In the genomic region with DNA sequence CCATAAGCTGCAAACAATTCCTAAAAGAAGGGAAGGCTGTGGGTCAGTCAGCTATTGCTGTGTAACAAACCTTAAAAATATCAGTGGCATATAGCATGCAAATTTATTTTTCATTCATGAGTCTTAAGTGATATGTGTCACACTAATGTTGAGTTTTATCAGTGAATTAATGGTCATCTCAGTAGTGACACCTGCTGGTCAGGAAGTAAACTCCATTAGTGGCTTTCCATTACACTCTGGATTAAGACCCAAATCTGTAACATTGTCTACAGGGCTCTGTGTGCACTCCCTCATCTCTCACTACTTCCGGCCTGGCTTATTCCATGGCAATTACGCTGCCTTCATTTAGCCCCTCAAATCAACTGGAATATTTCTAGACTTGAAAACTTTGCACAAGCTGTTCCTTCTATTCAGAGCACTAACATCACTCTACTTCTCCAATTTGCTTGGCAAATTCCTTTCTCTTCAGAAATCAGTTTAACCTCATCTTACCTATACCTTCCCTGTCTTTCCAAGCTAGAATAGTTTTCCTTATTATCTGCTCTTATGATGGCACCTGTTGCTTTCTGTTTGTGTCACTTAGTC, we compare ENCODE assay signal across 1 cellular context.
TF ChIP-seq lines count a peak whose summit lies in the region.

No MANE protein-coding gene starts in this region.

TF ChIP-seq in GM12878, 131 proteins besides CTCF, POLR2A, EP300 and RAD21 (continued from another document):
- TF ChIP-seq, protein P1, sequence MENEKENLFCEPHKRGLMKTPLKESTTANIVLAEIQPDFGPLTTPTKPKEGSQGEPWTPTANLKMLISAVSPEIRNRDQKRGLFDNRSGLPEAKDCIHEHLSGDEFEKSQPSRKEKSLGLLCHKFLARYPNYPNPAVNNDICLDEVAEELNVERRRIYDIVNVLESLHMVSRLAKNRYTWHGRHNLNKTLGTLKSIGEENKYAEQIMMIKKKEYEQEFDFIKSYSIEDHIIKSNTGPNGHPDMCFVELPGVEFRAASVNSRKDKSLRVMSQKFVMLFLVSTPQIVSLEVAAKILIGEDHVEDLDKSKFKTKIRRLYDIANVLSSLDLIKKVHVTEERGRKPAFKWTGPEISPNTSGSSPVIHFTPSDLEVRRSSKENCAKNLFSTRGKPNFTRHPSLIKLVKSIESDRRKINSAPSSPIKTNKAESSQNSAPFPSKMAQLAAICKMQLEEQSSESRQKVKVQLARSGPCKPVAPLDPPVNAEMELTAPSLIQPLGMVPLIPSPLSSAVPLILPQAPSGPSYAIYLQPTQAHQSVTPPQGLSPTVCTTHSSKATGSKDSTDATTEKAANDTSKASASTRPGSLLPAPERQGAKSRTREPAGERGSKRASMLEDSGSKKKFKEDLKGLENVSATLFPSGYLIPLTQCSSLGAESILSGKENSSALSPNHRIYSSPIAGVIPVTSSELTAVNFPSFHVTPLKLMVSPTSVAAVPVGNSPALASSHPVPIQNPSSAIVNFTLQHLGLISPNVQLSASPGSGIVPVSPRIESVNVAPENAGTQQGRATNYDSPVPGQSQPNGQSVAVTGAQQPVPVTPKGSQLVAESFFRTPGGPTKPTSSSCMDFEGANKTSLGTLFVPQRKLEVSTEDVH (IDR thresholded peaks at IDR 0.05; ENCODE audit: low read depth, partially characterized antibody), result no peak
